In genomic region chr18:5467666-5468065, GRCh38 we compare ENCODE assay signal across 2 cellular contexts.
TF ChIP-seq lines count a peak whose summit lies in the region.

No MANE protein-coding gene starts in this region.

TF ChIP-seq in IMR-90, 13 proteins besides CTCF, POLR2A, EP300 and RAD21:
- TF ChIP-seq BHLHE40 (IDR thresholded peaks at IDR 0.05; ENCODE audit: low read depth, low read length) (no peak), NFE2L2 (IDR thresholded peaks at IDR 0.05; ENCODE audit: low read depth, low read length) (no peak), CHD1 (IDR thresholded peaks at IDR 0.05; ENCODE audit: low read depth, low read length) (no peak)

TF ChIP-seq in H1, 55 proteins besides CTCF, POLR2A, EP300 and RAD21:
- no peak for TF ChIP-seq ATF3 (IDR thresholded peaks at IDR 0.05; ENCODE audit: insufficient read depth, low read depth, low read length)
TF ChIP-seq in H1: peak in this region for 0.
